ENCODE assay signal across 13 cellular contexts in the genomic region with DNA sequence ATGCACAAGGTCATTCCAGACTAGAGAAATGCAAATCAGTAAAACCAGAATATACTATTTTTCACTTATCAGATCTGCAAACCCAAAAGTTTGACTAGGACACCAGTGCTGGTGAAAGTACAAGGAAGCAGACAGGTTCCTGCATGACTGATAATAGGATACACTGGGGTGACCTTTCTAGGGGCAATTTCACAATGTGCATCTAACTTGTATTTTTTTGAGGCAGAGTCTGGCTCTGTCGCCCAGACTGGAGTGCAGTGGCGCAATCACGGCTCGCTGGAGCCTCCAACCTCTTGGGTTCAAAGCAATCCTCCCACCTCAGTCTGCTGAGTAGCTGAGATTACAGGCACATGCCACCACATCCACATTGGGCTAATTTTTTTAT. TPM values are rescaled to one million over a fixed set of nuclear protein-coding genes. Genes with fewer than 3 reads are reported as not detected.
DNase-seq lines count a peak whose midpoint lies in the region; ATAC-seq and TF ChIP-seq lines count a peak whose summit lies in the region.
"Had no signal": no experiment of that assay in that cellular context is flagged by ENCODE, and none has a peak within 500 bp of the region (broad histone marks: within the 10 kb centered on the region; RNA-seq: fewer than 3 reads in every experiment).

No MANE protein-coding gene starts in this region.

- H3K27ac ChIP-seq in mesodermal cell (ENCODE audit: low read depth, low read length, severe bottlenecking) (peak overlapping the region; percentile 83), esophagus squamous epithelium (no peak overlapping the region)

- 80 to 85% methylated on average over 4 of the region's 4 CpGs for WGBS in mesodermal cell (ENCODE audit: insufficient coverage in 2 of 2), 2 experiments
- WGBS in esophagus squamous epithelium, 2 donors = 49 to 52% methylated on average over 4 of the region's 4 CpGs

- peak; percentile 33 for DNase-seq in EH (ENCODE audit: low read depth)
- DNase-seq in amniotic epithelial cell (ENCODE audit: low read depth) = peak; percentile 63
- no peak for DNase-seq in Kasumi-1 (lab: John Stamatoyannopoulos, UW)
- DNase-seq in esophagus squamous epithelium (lab: John Stamatoyannopoulos, UW) = no peak
- DNase-seq: activated CD8-positive, alpha-beta memory T cell treated with anti-CD3 and anti-CD28 coated beads, Interleukin-2, amount 50 U/mL, for 48 hours; NCI-H1930; T-helper 9 cell had no signal

- peak overlapping the region; percentile 4 for H3K4me2 ChIP-seq in Loucy (ENCODE audit: low read depth, low read length, poor library complexity, severe bottlenecking)

- H3K36me3 ChIP-seq in Loucy (ENCODE audit: insufficient read depth, low read length) (peaks cover 15% of the 10 kb centered on the region; the same call in 1 of the 2 replicates), mesodermal cell (ENCODE audit: control insufficient read depth, insufficient read depth, low read length) (peaks cover 18% of the 10 kb centered on the region), esophagus squamous epithelium (peaks cover 0 to 34% (median 0%) of the 10 kb centered on the region in 3 donors)

- no peak for ATAC-seq in HG03457 (IDR thresholded peaks at IDR 0.05; ENCODE audit: unreplicated experiment)
- ATAC-seq in GM21367 (IDR thresholded peaks at IDR 0.05; ENCODE audit: unreplicated experiment) = no peak

- H2AFZ ChIP-seq in Loucy (ENCODE audit: low read length) = no peak overlapping the region

- no peaks in the 10 kb centered on the region for H3F3A ChIP-seq in Loucy (ENCODE audit: low read depth)

- TF ChIP-seq POLR2A in esophagus squamous epithelium (IDR thresholded peaks at IDR 0.05) = no peak

- no peak overlapping the region for H3K9ac ChIP-seq in Loucy (ENCODE audit: low read depth, low read length, poor library complexity, severe bottlenecking)

- intact Hi-C loops in esophagus squamous epithelium (cut with DNase I) = no loop called here

- H3K27me3 ChIP-seq in Loucy (ENCODE audit: insufficient read depth, low read length, poor library complexity, severe bottlenecking) = no peaks in the 10 kb centered on the region
- no peaks in the 10 kb centered on the region for H3K27me3 ChIP-seq in esophagus squamous epithelium

- H3K9me2 ChIP-seq in Loucy (replicated peaks; ENCODE audit: low read depth, low read length) = no peaks in the 10 kb centered on the region

- H3K4me1 ChIP-seq in Loucy (ENCODE audit: insufficient read depth, low read length, poor library complexity, severe bottlenecking) (peaks cover 21% of the 10 kb centered on the region), mesodermal cell (ENCODE audit: control insufficient read depth, insufficient read depth, low read length, poor library complexity, severe bottlenecking) (peaks cover 17% of the 10 kb centered on the region), esophagus squamous epithelium (peaks cover 0 to 12% (median 0%) of the 10 kb centered on the region in 3 donors)

- peaks cover 64% of the 10 kb centered on the region for H3K79me2 ChIP-seq in Loucy (ENCODE audit: insufficient read depth, low read length)

- H3K4me3 ChIP-seq in Loucy (ENCODE audit: low read length, poor library complexity, severe bottlenecking) (no peak overlapping the region), mesodermal cell (ENCODE audit: extremely low read depth, insufficient read depth, low read length, poor library complexity, severe bottlenecking) (no peak overlapping the region), esophagus squamous epithelium (no peak overlapping the region)

- TF ChIP-seq CTCF in Loucy (conservative IDR thresholded peaks at IDR 0.05; ENCODE audit: low read length) = no peak
- TF ChIP-seq CTCF in esophagus squamous epithelium (IDR thresholded peaks at IDR 0.05) = no peak

- H4K20me1 ChIP-seq in Loucy (ENCODE audit: insufficient read depth, low read length, poor library complexity, severe bottlenecking) = peaks cover 3% of the 10 kb centered on the region

- H3K9me3 ChIP-seq in Loucy (ENCODE audit: insufficient read depth, low read depth, low read length) (no peaks in the 10 kb centered on the region), mesodermal cell (ENCODE audit: control insufficient read depth, low read length) (no peaks in the 10 kb centered on the region), esophagus squamous epithelium (no peaks in the 10 kb centered on the region)

RNA-seq across cellular contexts. Expression of gene COMMD7, which starts 11.4 kb away (rescaled TPM):
- 50.2 TPM for polyA plus RNA-seq in mesodermal cell (2013, experiment 1 of 2)
- 50.0 TPM for polyA plus RNA-seq in mesodermal cell (2013, experiment 2 of 2)
- 10 to 100 TPM in 2 of 4 donors, 1 to 10 TPM in 2; 9.8 to 22.5 (median 10.2) TPM for total RNA-seq in esophagus squamous epithelium

RNA-seq across cellular contexts. Expression of gene DNMT3B, which starts 30.3 kb away (rescaled TPM):
- polyA plus RNA-seq in mesodermal cell (2013, experiment 1 of 2) = 25.2 TPM
- polyA plus RNA-seq in mesodermal cell (2013, experiment 2 of 2) = 22.5 TPM
- total RNA-seq in esophagus squamous epithelium = 1 to 10 TPM in 1 of 4 donors, under 1 TPM in 3; 0.44 to 2.2 (median 0.72) TPM

RNA-seq across cellular contexts. Expression of gene C20orf203, which starts 58.1 kb away (rescaled TPM):
- polyA plus RNA-seq in mesodermal cell (2013, experiment 1 of 2) = 0.07 TPM
- polyA plus RNA-seq in mesodermal cell (2013, experiment 2 of 2) = 0.10 TPM
- not detected for total RNA-seq in esophagus squamous epithelium
- total RNA-seq: epithelial cell of proximal tubule, HT-29 had no signal

Comparison
In these comparisons a context has a peak if more than half of its experiments do, and no peak if none do; other contexts are left out.
1. DNase-seq: peak in EH (single experiment) and amniotic epithelial cell (single experiment); none in Kasumi-1 (0 of 2) and esophagus squamous epithelium (single experiment).